ENCODE assay signal across 42 cellular contexts in the genomic region with DNA sequence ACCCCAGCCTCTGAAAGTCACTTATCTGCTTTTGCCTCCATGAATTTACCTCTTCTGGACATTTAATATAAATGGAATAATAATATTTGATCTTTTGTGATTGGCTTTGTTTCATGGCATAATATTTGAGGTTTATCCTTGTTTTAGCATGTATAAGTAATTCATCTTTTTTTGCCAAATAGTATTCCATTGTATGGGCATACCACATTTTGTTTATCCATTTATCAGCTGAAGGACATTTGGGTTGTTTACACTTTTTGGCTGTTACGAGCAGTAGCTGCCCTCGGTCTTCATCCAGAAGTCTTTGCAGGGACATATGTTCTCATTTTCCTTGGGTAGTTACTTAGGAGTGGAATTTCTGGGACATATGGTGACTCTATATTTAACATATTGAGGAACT. TPM values are rescaled to one million over a fixed set of nuclear protein-coding genes. Genes with fewer than 3 reads are reported as not detected.
"Had no signal": no experiment of that assay in that cellular context is flagged by ENCODE, and none has a peak within 500 bp of the region (broad histone marks: within the 10 kb centered on the region; RNA-seq: fewer than 3 reads in every experiment).

No MANE protein-coding gene starts in this region.

- H3K36me3 ChIP-seq: adrenal gland, ascending aorta, brain microvascular endothelial cell, breast epithelium, cardiac muscle cell had no signal

- H3K4me3 ChIP-seq: adrenal gland, ascending aorta, body of pancreas, breast epithelium, cardiac muscle cell had no signal

- H3K27ac Mint-ChIP-seq: activated naive CD4-positive, alpha-beta T cell treated with anti-CD3 and anti-CD28 coated beads for 36 hours; activated naive CD4-positive, alpha-beta T cell treated with anti-CD3 and anti-CD28 coated beads, Interleukin-2, amount 10 ng/mL, durations not matched to agents 7 days and 5 days; activated naive CD4-positive, alpha-beta T cell treated with anti-CD3 and anti-CD28 coated beads, Interleukin-2, amount 50 U/mL, for 24 hours; activated naive CD4-positive, alpha-beta T cell treated with anti-CD3 and anti-CD28 coated beads, Interleukin-2, amount 50 U/mL, for 72 hours; activated naive CD8-positive, alpha-beta T cell; activated naive CD8-positive, alpha-beta T cell treated with anti-CD3 and anti-CD28 coated beads for 36 hours; activated naive CD8-positive, alpha-beta T cell treated with anti-CD3 and anti-CD28 coated beads, Interleukin-2, amount 10 ng/mL, durations not matched to agents 7 days and 5 days; activated naive CD8-positive, alpha-beta T cell treated with anti-CD3 and anti-CD28 coated beads, Interleukin-2, amount 50 U/mL, for 24 hours; activated T-cell treated with anti-CD3 and anti-CD28 coated beads, Interleukin-2, amount 50 U/mL, for 72 hours; activated T-helper 1 cell treated with anti-CD3 and anti-CD28 coated beads, Interleukin-12 subunit alpha, Interleukin-12 subunit beta, Interleukin-2, Interleukin-4 antibody, amounts not matched to agents 30 ng/mL and 10 ng/mL and 1 ng/mL, durations not matched to agents 14 hours and 24 hours and 36 hours; activated T-helper 17 cell treated with anti-CD3 and anti-CD28 coated beads, Interleukin-2, amount 50 U/mL, for 72 hours; activated T-helper 2 cell treated with anti-CD3 and anti-CD28 coated beads, Interferon-gamma antibody, Interleukin-2, Interleukin-4, amounts not matched to agents 10 μg/mL and 5 μg/mL and 100 μg/mL, durations not matched to agents 14 hours and 24 hours and 36 hours; brain had no signal

- H3K27ac ChIP-seq: adrenal gland, ascending aorta, body of pancreas, brain microvascular endothelial cell, breast epithelium, cardiac muscle cell had no signal

- H3K4me1 Mint-ChIP-seq: activated naive CD4-positive, alpha-beta T cell treated with anti-CD3 and anti-CD28 coated beads, Interleukin-2, amount 10 ng/mL, durations not matched to agents 7 days and 5 days; activated naive CD8-positive, alpha-beta T cell treated with anti-CD3 and anti-CD28 coated beads for 36 hours; activated naive CD8-positive, alpha-beta T cell treated with anti-CD3 and anti-CD28 coated beads, Interleukin-2, amount 10 ng/mL, durations not matched to agents 7 days and 5 days; activated naive CD8-positive, alpha-beta T cell treated with anti-CD3 and anti-CD28 coated beads, Interleukin-2, amount 50 U/mL, for 24 hours; activated T-helper 17 cell treated with anti-CD3 and anti-CD28 coated beads, Interleukin-2, amount 50 U/mL, for 72 hours had no signal

- H3K27me3 ChIP-seq: adrenal gland, ascending aorta, body of pancreas, brain microvascular endothelial cell, breast epithelium, cardiac muscle cell had no signal

- DNase-seq: activated effector memory CD4-positive, alpha-beta T cell treated with anti-CD3 and anti-CD28 coated beads, Interleukin-2, amount 50 U/mL, for 16 hours; activated effector memory CD4-positive, alpha-beta T cell treated with Interleukin-2 at 50 U/mL for 16 hours; activated gamma-delta T cell; activated gamma-delta T cell treated with Interleukin-2 at 50 U/mL for 16 hours; activated naive CD4-positive, alpha-beta T cell; activated naive CD4-positive, alpha-beta T cell treated with anti-CD3 and anti-CD28 coated beads for 36 hours; activated naive CD4-positive, alpha-beta T cell treated with anti-CD3 and anti-CD28 coated beads, Interleukin-2, amount 10 ng/mL, durations not matched to agents 7 days and 5 days; activated naive CD4-positive, alpha-beta T cell treated with anti-CD3 and anti-CD28 coated beads, Interleukin-2, amount 50 U/mL, for 16 hours; activated naive CD4-positive, alpha-beta T cell treated with Interleukin-2 at 50 U/mL for 16 hours; activated naive CD8-positive, alpha-beta T cell treated with anti-CD3 and anti-CD28 coated beads for 36 hours; activated naive CD8-positive, alpha-beta T cell treated with anti-CD3 and anti-CD28 coated beads, Interleukin-2, amount 10 ng/mL, durations not matched to agents 7 days and 5 days; activated naive CD8-positive, alpha-beta T cell treated with anti-CD3 and anti-CD28 coated beads, Interleukin-2, amount 50 U/mL, for 24 hours; activated T-cell treated with anti-CD3 and anti-CD28 coated beads, Interleukin-2, amount 50 U/mL, for 4 hours; activated T-cell treated with anti-CD3 and anti-CD28 coated beads, Interleukin-2, amount 50 U/mL, for 48 hours; activated T-cell treated with anti-CD3 and anti-CD28 coated beads, Interleukin-2, amount 50 U/mL, for 72 hours; adrenal gland; amniotic stem cell; amygdala; anterior cingulate cortex; aorta; body of pancreas; brain microvascular endothelial cell; caudate nucleus; central memory CD4-positive, alpha-beta T cell; cerebellar nuclear complex had no signal

- H3K4me3 Mint-ChIP-seq: activated naive CD4-positive, alpha-beta T cell treated with anti-CD3 and anti-CD28 coated beads for 36 hours; activated naive CD4-positive, alpha-beta T cell treated with anti-CD3 and anti-CD28 coated beads, Interleukin-2, amount 10 ng/mL, durations not matched to agents 7 days and 5 days; activated naive CD4-positive, alpha-beta T cell treated with anti-CD3 and anti-CD28 coated beads, Interleukin-2, amount 50 U/mL, for 24 hours; activated naive CD8-positive, alpha-beta T cell; activated naive CD8-positive, alpha-beta T cell treated with anti-CD3 and anti-CD28 coated beads for 36 hours; activated naive CD8-positive, alpha-beta T cell treated with anti-CD3 and anti-CD28 coated beads, Interleukin-2, amount 10 ng/mL, durations not matched to agents 7 days and 5 days; activated naive CD8-positive, alpha-beta T cell treated with anti-CD3 and anti-CD28 coated beads, Interleukin-2, amount 50 U/mL, for 24 hours; activated T-cell treated with anti-CD3 and anti-CD28 coated beads, Interleukin-2, amount 50 U/mL, for 4 hours; activated T-cell treated with anti-CD3 and anti-CD28 coated beads, Interleukin-2, amount 50 U/mL, for 72 hours; activated T-helper 1 cell treated with anti-CD3 and anti-CD28 coated beads, Interleukin-12 subunit alpha, Interleukin-12 subunit beta, Interleukin-2, Interleukin-4 antibody, amounts not matched to agents 30 ng/mL and 10 ng/mL and 1 ng/mL, durations not matched to agents 14 hours and 24 hours and 36 hours; activated T-helper 17 cell treated with anti-CD3 and anti-CD28 coated beads, Interleukin-2, amount 50 U/mL, for 72 hours; brain; central memory CD8-positive, alpha-beta T cell had no signal

- H3K9me3 ChIP-seq: adrenal gland, ascending aorta had no signal

- H3K4me1 ChIP-seq: adrenal gland, ascending aorta, body of pancreas, breast epithelium had no signal

- H3K9me3 Mint-ChIP-seq: activated naive CD4-positive, alpha-beta T cell treated with anti-CD3 and anti-CD28 coated beads, Interleukin-2, amount 50 U/mL, for 24 hours; activated T-cell treated with anti-CD3 and anti-CD28 coated beads, Interleukin-2, amount 50 U/mL, for 4 hours; activated T-helper 1 cell treated with anti-CD3 and anti-CD28 coated beads, Interleukin-12 subunit alpha, Interleukin-12 subunit beta, Interleukin-2, Interleukin-4 antibody, amounts not matched to agents 30 ng/mL and 10 ng/mL and 1 ng/mL, durations not matched to agents 14 hours and 24 hours and 36 hours; activated T-helper 17 cell treated with anti-CD3 and anti-CD28 coated beads, Interleukin-2, amount 50 U/mL, for 72 hours; central memory CD8-positive, alpha-beta T cell had no signal

- H3K36me3 Mint-ChIP-seq: activated naive CD4-positive, alpha-beta T cell treated with anti-CD3 and anti-CD28 coated beads, Interleukin-2, amount 10 ng/mL, durations not matched to agents 7 days and 5 days; activated naive CD4-positive, alpha-beta T cell treated with anti-CD3 and anti-CD28 coated beads, Interleukin-2, amount 50 U/mL, for 24 hours; activated naive CD8-positive, alpha-beta T cell; activated naive CD8-positive, alpha-beta T cell treated with anti-CD3 and anti-CD28 coated beads for 36 hours; activated naive CD8-positive, alpha-beta T cell treated with anti-CD3 and anti-CD28 coated beads, Interleukin-2, amount 10 ng/mL, durations not matched to agents 7 days and 5 days had no signal

- ATAC-seq: activated naive CD4-positive, alpha-beta T cell treated with anti-CD3 and anti-CD28 coated beads, Interleukin-2, amount 50 U/mL, for 72 hours; activated naive CD8-positive, alpha-beta T cell treated with anti-CD3 and anti-CD28 coated beads, Interleukin-2, amount 50 U/mL, for 24 hours; activated T-cell treated with anti-CD3 and anti-CD28 coated beads, Interleukin-2, amount 50 U/mL, for 4 hours; activated T-cell treated with anti-CD3 and anti-CD28 coated beads, Interleukin-2, amount 50 U/mL, for 72 hours; activated T-helper 17 cell treated with anti-CD3 and anti-CD28 coated beads, Interleukin-2, amount 50 U/mL, for 72 hours; body of pancreas had no signal

RNA-seq across cellular contexts. Expression of gene SMIM21, which starts 53.0 kb away (rescaled TPM):
- total RNA-seq: activated naive CD4-positive, alpha-beta T cell treated with anti-CD3 and anti-CD28 coated beads for 36 hours; activated naive CD4-positive, alpha-beta T cell treated with anti-CD3 and anti-CD28 coated beads, Interleukin-2, amount 50 U/mL, for 72 hours; activated naive CD8-positive, alpha-beta T cell treated with anti-CD3 and anti-CD28 coated beads for 36 hours; activated naive CD8-positive, alpha-beta T cell treated with anti-CD3 and anti-CD28 coated beads, Interleukin-2, amount 10 ng/mL, durations not matched to agents 7 days and 5 days; activated T-cell treated with anti-CD3 and anti-CD28 coated beads, Interleukin-2, amount 50 U/mL, for 4 hours; activated T-cell treated with anti-CD3 and anti-CD28 coated beads, Interleukin-2, amount 50 U/mL, for 72 hours; activated T-helper 1 cell treated with anti-CD3 and anti-CD28 coated beads, Interleukin-12 subunit alpha, Interleukin-12 subunit beta, Interleukin-2, Interleukin-4 antibody, amounts not matched to agents 30 ng/mL and 10 ng/mL and 1 ng/mL, durations not matched to agents 14 hours and 24 hours and 36 hours; activated T-helper 17 cell treated with anti-CD3 and anti-CD28 coated beads, Interleukin-2, amount 50 U/mL, for 72 hours; activated T-helper 2 cell treated with anti-CD3 and anti-CD28 coated beads, Interferon-gamma antibody, Interleukin-2, Interleukin-4, amounts not matched to agents 10 μg/mL and 5 μg/mL and 100 μg/mL, durations not matched to agents 14 hours and 24 hours and 36 hours; adrenal gland; aorta; ascending aorta; astrocyte; body of pancreas; breast epithelium; bronchial epithelial cell; cardiac muscle cell; cardiac septum; cerebellum; chondrocyte had no signal
- polyA plus RNA-seq: adipose tissue, adrenal gland, aorta, cardiac muscle cell had no signal
